Comparison of ENCODE assay signal across 14 cellular contexts in genomic region chr2:128314026-128314347, GRCh38. TPM values are rescaled to one million over a fixed set of nuclear protein-coding genes. Genes with fewer than 3 reads are reported as not detected.
DNase-seq lines count a peak whose midpoint lies in the region; ATAC-seq and TF ChIP-seq lines count a peak whose summit lies in the region.
"Had no signal": no experiment of that assay in that cellular context is flagged by ENCODE, and none has a peak within 500 bp of the region (broad histone marks: within the 10 kb centered on the region; RNA-seq: fewer than 3 reads in every experiment).

No MANE protein-coding gene starts in this region.

- H3K9me3 Mint-ChIP-seq in activated CD4-positive, alpha-beta memory T cell treated with anti-CD3 and anti-CD28 coated beads for 36 hours: no peaks in the 10 kb centered on the region
- H3K9me3 Mint-ChIP-seq in activated CD4-positive, alpha-beta memory T cell treated with anti-CD3 and anti-CD28 coated beads, Interleukin-2, amount 10 ng/mL, durations not matched to agents 7 days and 5 days: no peaks in the 10 kb centered on the region
- no peaks in the 10 kb centered on the region for H3K9me3 Mint-ChIP-seq in CD14-positive monocyte
- no peaks in the 10 kb centered on the region for H3K9me3 Mint-ChIP-seq in activated CD8-positive, alpha-beta T cell treated with anti-CD3 and anti-CD28 coated beads, Interleukin-2, amount 10 ng/mL, durations not matched to agents 7 days and 5 days (ENCODE audit: insufficient read depth)
- H3K9me3 Mint-ChIP-seq: naive thymus-derived CD4-positive, alpha-beta T cell; WTC11 had no signal

- H3K27ac ChIP-seq in hepatocyte: no peak overlapping the region
- H3K27ac ChIP-seq in PC-9: no peak overlapping the region

- H4K20me1 ChIP-seq in hepatocyte (ENCODE audit: insufficient read depth, poor library complexity, severe bottlenecking) (peaks cover 86% of the 10 kb centered on the region), PC-9 (ENCODE audit: insufficient read depth) (peaks cover 86% of the 10 kb centered on the region)

- H3K36me3 ChIP-seq in hepatocyte (replicated peaks; ENCODE audit: insufficient read depth, low read depth) (no peaks in the 10 kb centered on the region), PC-9 (ENCODE audit: low read depth) (no peaks in the 10 kb centered on the region)
- H3K36me3 ChIP-seq: MG63 had no signal

- H3K9me3 ChIP-seq in hepatocyte (ENCODE audit: low read depth): no peaks in the 10 kb centered on the region
- H3K9me3 ChIP-seq in PC-9 (ENCODE audit: insufficient read depth, low read depth): no peaks in the 10 kb centered on the region
- H3K9me3 ChIP-seq: MG63 had no signal

- peaks cover 86% of the 10 kb centered on the region for H3K79me2 ChIP-seq in hepatocyte
- peaks cover 88% of the 10 kb centered on the region for H3K79me2 ChIP-seq in PC-9 (ENCODE audit: low read depth)

- H2AFZ ChIP-seq in hepatocyte (no peak overlapping the region), PC-9 (no peak overlapping the region)

- no peaks in the 10 kb centered on the region; the same call in 1 of the 2 replicates for H3F3A ChIP-seq in PC-9 (ENCODE audit: insufficient read depth, low read depth)

- H3K4me1 Mint-ChIP-seq in activated CD4-positive, alpha-beta memory T cell treated with anti-CD3 and anti-CD28 coated beads for 36 hours (ENCODE audit: low read depth): peaks cover 37% of the 10 kb centered on the region
- H3K4me1 Mint-ChIP-seq in activated CD4-positive, alpha-beta memory T cell treated with anti-CD3 and anti-CD28 coated beads, Interleukin-2, amount 10 ng/mL, durations not matched to agents 7 days and 5 days: peaks cover 13% of the 10 kb centered on the region
- H3K4me1 Mint-ChIP-seq in CD14-positive monocyte: peaks cover 43% of the 10 kb centered on the region
- H3K4me1 Mint-ChIP-seq in activated CD8-positive, alpha-beta T cell treated with anti-CD3 and anti-CD28 coated beads, Interleukin-2, amount 10 ng/mL, durations not matched to agents 7 days and 5 days (ENCODE audit: low read depth): peaks cover 28% of the 10 kb centered on the region

- TF ChIP-seq CTCF in CD14-positive monocyte (IDR thresholded peaks at IDR 0.05) (no peak), hepatocyte (IDR thresholded peaks at IDR 0.05; ENCODE audit: poor library complexity) (no peak), PC-9 (conservative IDR thresholded peaks at IDR 0.05) (no peak)

- peak; percentile 6 for DNase-seq in activated CD4-positive, alpha-beta memory T cell treated with anti-CD3 and anti-CD28 coated beads for 36 hours
- DNase-seq in activated CD4-positive, alpha-beta memory T cell treated with anti-CD3 and anti-CD28 coated beads, Interleukin-2, amount 10 ng/mL, durations not matched to agents 7 days and 5 days: no peak
- DNase-seq in CD14-positive monocyte (ENCODE audit: low spot score): peak; percentile 30
- DNase-seq in activated CD8-positive, alpha-beta T cell treated with anti-CD3 and anti-CD28 coated beads, Interleukin-2, amount 10 ng/mL, durations not matched to agents 7 days and 5 days: peak; percentile 17
- no peak for DNase-seq in hepatocyte (ENCODE audit: low spot score)
- no peak for DNase-seq in NCI-H1694 treated with DMSO at 0.1 percent for 48 hours (lab: John Stamatoyannopoulos, UW)
- DNase-seq in PC-9: no peak
- DNase-seq in NCI-H1436 treated with DMSO at 0.1 percent for 48 hours (lab: John Stamatoyannopoulos, UW): no peak
- DNase-seq: DMS 273 treated with DMSO at 0.1 percent for 48 hours; effector CD8-positive, alpha-beta T cell; MG63; NCI-H748 treated with DMSO at 0.1 percent for 48 hours had no signal

- intact Hi-C loops in activated CD4-positive, alpha-beta memory T cell treated with anti-CD3 and anti-CD28 coated beads for 36 hours (cut with micrococcal nuclease): no loop called here
- intact Hi-C loops in CD14-positive monocyte (cut with micrococcal nuclease): loop anchor here in 1 of 2 donors (10.0 kb wide), 3 partner anchors 139 to 441 kb away; no protein-coding TSS in a partner anchor
- intact Hi-C loops in PC-9 (cut with micrococcal nuclease; ENCODE audit: unreplicated experiment): loop anchor here (10.0 kb wide), 1 partner anchor 429 kb away; the partner anchor contains the start of gene AMMECR1L

- H3K27ac Mint-ChIP-seq in activated CD4-positive, alpha-beta memory T cell treated with anti-CD3 and anti-CD28 coated beads for 36 hours: no peak overlapping the region
- no peak overlapping the region for H3K27ac Mint-ChIP-seq in activated CD4-positive, alpha-beta memory T cell treated with anti-CD3 and anti-CD28 coated beads, Interleukin-2, amount 10 ng/mL, durations not matched to agents 7 days and 5 days
- H3K27ac Mint-ChIP-seq in CD14-positive monocyte: no peak overlapping the region
- no peak overlapping the region for H3K27ac Mint-ChIP-seq in activated CD8-positive, alpha-beta T cell treated with anti-CD3 and anti-CD28 coated beads, Interleukin-2, amount 10 ng/mL, durations not matched to agents 7 days and 5 days
- H3K27ac Mint-ChIP-seq: WTC11 had no signal

- H3K4me2 ChIP-seq in hepatocyte (peak overlapping the region; percentile 25), PC-9 (no peak overlapping the region)

- no peaks in the 10 kb centered on the region for H3K27me3 Mint-ChIP-seq in activated CD4-positive, alpha-beta memory T cell treated with anti-CD3 and anti-CD28 coated beads for 36 hours
- peaks cover 5% of the 10 kb centered on the region for H3K27me3 Mint-ChIP-seq in activated CD4-positive, alpha-beta memory T cell treated with anti-CD3 and anti-CD28 coated beads, Interleukin-2, amount 10 ng/mL, durations not matched to agents 7 days and 5 days
- H3K27me3 Mint-ChIP-seq in CD14-positive monocyte (ENCODE audit: low read depth in 3 of 3): peaks cover 2 to 17% (median 8%) of the 10 kb centered on the region in 3 donors
- H3K27me3 Mint-ChIP-seq in activated CD8-positive, alpha-beta T cell treated with anti-CD3 and anti-CD28 coated beads, Interleukin-2, amount 10 ng/mL, durations not matched to agents 7 days and 5 days (ENCODE audit: low read depth): peaks cover 5% of the 10 kb centered on the region

- H3K4me1 ChIP-seq in hepatocyte (ENCODE audit: insufficient read depth): peaks cover 45% of the 10 kb centered on the region
- H3K4me1 ChIP-seq in PC-9 (replicated peaks; ENCODE audit: insufficient read depth): peaks cover 6% of the 10 kb centered on the region

- no TSS peak for BruUV-seq in PC-9 (replicated peaks; lab: Mats Ljungman, UMichigan)

- H3K9me2 ChIP-seq in hepatocyte (replicated peaks; ENCODE audit: insufficient read depth): no peaks in the 10 kb centered on the region
- H3K9me2 ChIP-seq in PC-9 (ENCODE audit: insufficient read depth): no peaks in the 10 kb centered on the region

- H3K4me3 ChIP-seq in hepatocyte (no peak overlapping the region), PC-9 (no peak overlapping the region)
- H3K4me3 ChIP-seq: MG63 had no signal

- 98% methylated on average over 4 of the region's 4 CpGs for WGBS in hepatocyte (ENCODE audit: low lambda C conversion rate, missing lambda C conversion rate)

- CTCF ChIA-PET in activated CD4-positive, alpha-beta memory T cell treated with anti-CD3 and anti-CD28 coated beads for 36 hours (lab: Charles Lee): no interaction called here
- CTCF ChIA-PET in activated CD4-positive, alpha-beta memory T cell treated with anti-CD3 and anti-CD28 coated beads, Interleukin-2, amount 10 ng/mL, durations not matched to agents 7 days and 5 days (lab: Charles Lee): no interaction called here
- CTCF ChIA-PET in activated CD8-positive, alpha-beta T cell treated with anti-CD3 and anti-CD28 coated beads, Interleukin-2, amount 10 ng/mL, durations not matched to agents 7 days and 5 days (lab: Charles Lee): no interaction called here
- CTCF ChIA-PET in PC-9 (lab: Charles Lee): no interaction called here

- H3K27me3 ChIP-seq in hepatocyte (no peaks in the 10 kb centered on the region), PC-9 (ENCODE audit: insufficient read depth, low read depth) (no peaks in the 10 kb centered on the region)
- H3K27me3 ChIP-seq: MG63 had no signal

- no peak overlapping the region for H3K4me3 Mint-ChIP-seq in activated CD4-positive, alpha-beta memory T cell treated with anti-CD3 and anti-CD28 coated beads for 36 hours
- no peak overlapping the region for H3K4me3 Mint-ChIP-seq in activated CD4-positive, alpha-beta memory T cell treated with anti-CD3 and anti-CD28 coated beads, Interleukin-2, amount 10 ng/mL, durations not matched to agents 7 days and 5 days
- H3K4me3 Mint-ChIP-seq in CD14-positive monocyte: no peak overlapping the region
- no peak overlapping the region for H3K4me3 Mint-ChIP-seq in activated CD8-positive, alpha-beta T cell treated with anti-CD3 and anti-CD28 coated beads, Interleukin-2, amount 10 ng/mL, durations not matched to agents 7 days and 5 days
- H3K4me3 Mint-ChIP-seq: WTC11 had no signal

- ATAC-seq in activated CD8-positive, alpha-beta T cell treated with anti-CD3 and anti-CD28 coated beads, Interleukin-2, amount 10 ng/mL, durations not matched to agents 7 days and 5 days: no peak
- ATAC-seq: naive thymus-derived CD4-positive, alpha-beta T cell; WTC11 had no signal

- no peaks in the 10 kb centered on the region for H3K36me3 Mint-ChIP-seq in activated CD4-positive, alpha-beta memory T cell treated with anti-CD3 and anti-CD28 coated beads for 36 hours
- H3K36me3 Mint-ChIP-seq in activated CD4-positive, alpha-beta memory T cell treated with anti-CD3 and anti-CD28 coated beads, Interleukin-2, amount 10 ng/mL, durations not matched to agents 7 days and 5 days (ENCODE audit: low read depth): no peaks in the 10 kb centered on the region
- H3K36me3 Mint-ChIP-seq in CD14-positive monocyte: peaks cover 21 to 37% of the 10 kb centered on the region in 2 donors
- H3K36me3 Mint-ChIP-seq in activated CD8-positive, alpha-beta T cell treated with anti-CD3 and anti-CD28 coated beads, Interleukin-2, amount 10 ng/mL, durations not matched to agents 7 days and 5 days (ENCODE audit: low read depth): no peaks in the 10 kb centered on the region

- POLR2A ChIA-PET in activated CD4-positive, alpha-beta memory T cell treated with anti-CD3 and anti-CD28 coated beads for 36 hours (lab: Charles Lee): no interaction called here
- POLR2A ChIA-PET in activated CD4-positive, alpha-beta memory T cell treated with anti-CD3 and anti-CD28 coated beads, Interleukin-2, amount 10 ng/mL, durations not matched to agents 7 days and 5 days (lab: Charles Lee): no interaction called here
- POLR2A ChIA-PET in activated CD8-positive, alpha-beta T cell treated with anti-CD3 and anti-CD28 coated beads, Interleukin-2, amount 10 ng/mL, durations not matched to agents 7 days and 5 days (lab: Charles Lee): no interaction called here
- POLR2A ChIA-PET in PC-9 (lab: Charles Lee; ENCODE audit: unreplicated experiment): no interaction called here

RNA-seq across cellular contexts. Expression of gene HS6ST1, which starts 4.7 kb away (rescaled TPM):
- total RNA-seq in activated CD4-positive, alpha-beta memory T cell treated with anti-CD3 and anti-CD28 coated beads for 36 hours: 1 to 10 TPM; 9.1 to 9.6 TPM
- 1 to 10 TPM; 6.2 to 6.8 TPM for total RNA-seq in activated CD4-positive, alpha-beta memory T cell treated with anti-CD3 and anti-CD28 coated beads, Interleukin-2, amount 10 ng/mL, durations not matched to agents 7 days and 5 days
- polyA plus RNA-seq in CD14-positive monocyte: 1 to 10 TPM; 2.9 to 4.0 TPM
- total RNA-seq in activated CD8-positive, alpha-beta T cell treated with anti-CD3 and anti-CD28 coated beads, Interleukin-2, amount 10 ng/mL, durations not matched to agents 7 days and 5 days: 1 to 10 TPM; 7.1 to 8.1 TPM
- total RNA-seq in hepatocyte: 35.7 and 48.3 TPM in 2 replicates
- 34.9 and 46.7 TPM in 2 replicates for polyA plus RNA-seq in hepatocyte
- 20.2 and 26.2 TPM in 2 replicates for total RNA-seq in PC-9 (2021)

Comparison
In these comparisons a context has a peak if more than half of its experiments do, and no peak if none do; other contexts are left out.
1. DNase-seq: peak in activated CD4-positive, alpha-beta memory T cell treated with anti-CD3 and anti-CD28 coated beads for 36 hours (single experiment), CD14-positive monocyte (single experiment) and activated CD8-positive, alpha-beta T cell treated with anti-CD3 and anti-CD28 coated beads, Interleukin-2, amount 10 ng/mL, durations not matched to agents 7 days and 5 days (single experiment); none in activated CD4-positive, alpha-beta memory T cell treated with anti-CD3 and anti-CD28 coated beads, Interleukin-2, amount 10 ng/mL, durations not matched to agents 7 days and 5 days (single experiment), hepatocyte (single experiment), NCI-H1694 treated with DMSO at 0.1 percent for 48 hours (single experiment), PC-9 (0 of 2) and NCI-H1436 treated with DMSO at 0.1 percent for 48 hours (single experiment).